Comparison of ENCODE assay signal across 1 cellular context in the genomic region with DNA sequence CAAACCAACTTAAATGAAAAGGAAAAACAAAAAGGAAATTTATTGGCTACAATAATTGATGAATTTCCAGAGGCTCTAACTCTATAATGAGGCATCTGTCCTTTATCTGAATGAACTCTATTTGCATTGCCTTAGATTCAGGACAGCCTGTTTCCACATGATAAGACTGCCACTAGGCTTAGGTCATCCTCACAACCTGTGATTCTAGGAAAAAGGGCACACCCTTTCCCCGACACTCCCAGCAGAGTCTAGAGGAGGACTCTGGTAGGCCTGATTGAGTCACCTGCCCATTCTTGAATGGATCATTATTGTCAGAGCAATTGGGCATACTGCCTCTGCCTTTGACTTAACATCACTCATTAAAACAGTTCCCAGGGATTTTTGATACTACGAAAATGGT.
TF ChIP-seq lines count a peak whose summit lies in the region.

No MANE protein-coding gene starts in this region.

TF ChIP-seq in WTC11, 78 proteins besides CTCF, POLR2A, EP300 and RAD21 (continued from another document):
- TF ChIP-seq, protein P1, sequence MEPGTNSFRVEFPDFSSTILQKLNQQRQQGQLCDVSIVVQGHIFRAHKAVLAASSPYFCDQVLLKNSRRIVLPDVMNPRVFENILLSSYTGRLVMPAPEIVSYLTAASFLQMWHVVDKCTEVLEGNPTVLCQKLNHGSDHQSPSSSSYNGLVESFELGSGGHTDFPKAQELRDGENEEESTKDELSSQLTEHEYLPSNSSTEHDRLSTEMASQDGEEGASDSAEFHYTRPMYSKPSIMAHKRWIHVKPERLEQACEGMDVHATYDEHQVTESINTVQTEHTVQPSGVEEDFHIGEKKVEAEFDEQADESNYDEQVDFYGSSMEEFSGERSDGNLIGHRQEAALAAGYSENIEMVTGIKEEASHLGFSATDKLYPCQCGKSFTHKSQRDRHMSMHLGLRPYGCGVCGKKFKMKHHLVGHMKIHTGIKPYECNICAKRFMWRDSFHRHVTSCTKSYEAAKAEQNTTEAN (CRISPR knock-in tag; IDR thresholded peaks at IDR 0.05): no peak
- TF ChIP-seq FOXJ3 (CRISPR knock-in tag; IDR thresholded peaks at IDR 0.05; ENCODE audit: borderline replicate concordance) (no peak), ZNF317 (CRISPR knock-in tag; IDR thresholded peaks at IDR 0.05; ENCODE audit: borderline replicate concordance, low read depth) (no peak), GRHL2 (CRISPR knock-in tag; IDR thresholded peaks at IDR 0.05; ENCODE audit: insufficient replicate concordance, severe bottlenecking) (no peak), NR2C2 (CRISPR knock-in tag; IDR thresholded peaks at IDR 0.05) (no peak), MYBL2 (CRISPR knock-in tag; IDR thresholded peaks at IDR 0.05) (no peak), ETV6 (CRISPR knock-in tag; IDR thresholded peaks at IDR 0.05) (no peak), ZNF416 (CRISPR knock-in tag; IDR thresholded peaks at IDR 0.05) (no peak), ATF1 (CRISPR knock-in tag; IDR thresholded peaks at IDR 0.05) (no peak)
- TF ChIP-seq, protein P2, sequence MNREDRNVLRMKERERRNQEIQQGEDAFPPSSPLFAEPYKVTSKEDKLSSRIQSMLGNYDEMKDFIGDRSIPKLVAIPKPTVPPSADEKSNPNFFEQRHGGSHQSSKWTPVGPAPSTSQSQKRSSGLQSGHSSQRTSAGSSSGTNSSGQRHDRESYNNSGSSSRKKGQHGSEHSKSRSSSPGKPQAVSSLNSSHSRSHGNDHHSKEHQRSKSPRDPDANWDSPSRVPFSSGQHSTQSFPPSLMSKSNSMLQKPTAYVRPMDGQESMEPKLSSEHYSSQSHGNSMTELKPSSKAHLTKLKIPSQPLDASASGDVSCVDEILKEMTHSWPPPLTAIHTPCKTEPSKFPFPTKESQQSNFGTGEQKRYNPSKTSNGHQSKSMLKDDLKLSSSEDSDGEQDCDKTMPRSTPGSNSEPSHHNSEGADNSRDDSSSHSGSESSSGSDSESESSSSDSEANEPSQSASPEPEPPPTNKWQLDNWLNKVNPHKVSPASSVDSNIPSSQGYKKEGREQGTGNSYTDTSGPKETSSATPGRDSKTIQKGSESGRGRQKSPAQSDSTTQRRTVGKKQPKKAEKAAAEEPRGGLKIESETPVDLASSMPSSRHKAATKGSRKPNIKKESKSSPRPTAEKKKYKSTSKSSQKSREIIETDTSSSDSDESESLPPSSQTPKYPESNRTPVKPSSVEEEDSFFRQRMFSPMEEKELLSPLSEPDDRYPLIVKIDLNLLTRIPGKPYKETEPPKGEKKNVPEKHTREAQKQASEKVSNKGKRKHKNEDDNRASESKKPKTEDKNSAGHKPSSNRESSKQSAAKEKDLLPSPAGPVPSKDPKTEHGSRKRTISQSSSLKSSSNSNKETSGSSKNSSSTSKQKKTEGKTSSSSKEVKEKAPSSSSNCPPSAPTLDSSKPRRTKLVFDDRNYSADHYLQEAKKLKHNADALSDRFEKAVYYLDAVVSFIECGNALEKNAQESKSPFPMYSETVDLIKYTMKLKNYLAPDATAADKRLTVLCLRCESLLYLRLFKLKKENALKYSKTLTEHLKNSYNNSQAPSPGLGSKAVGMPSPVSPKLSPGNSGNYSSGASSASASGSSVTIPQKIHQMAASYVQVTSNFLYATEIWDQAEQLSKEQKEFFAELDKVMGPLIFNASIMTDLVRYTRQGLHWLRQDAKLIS (CRISPR knock-in tag; IDR thresholded peaks at IDR 0.05; ENCODE audit: borderline replicate concordance): no peak
